2 cellular contexts compared by ENCODE assay signal in the genomic region with DNA sequence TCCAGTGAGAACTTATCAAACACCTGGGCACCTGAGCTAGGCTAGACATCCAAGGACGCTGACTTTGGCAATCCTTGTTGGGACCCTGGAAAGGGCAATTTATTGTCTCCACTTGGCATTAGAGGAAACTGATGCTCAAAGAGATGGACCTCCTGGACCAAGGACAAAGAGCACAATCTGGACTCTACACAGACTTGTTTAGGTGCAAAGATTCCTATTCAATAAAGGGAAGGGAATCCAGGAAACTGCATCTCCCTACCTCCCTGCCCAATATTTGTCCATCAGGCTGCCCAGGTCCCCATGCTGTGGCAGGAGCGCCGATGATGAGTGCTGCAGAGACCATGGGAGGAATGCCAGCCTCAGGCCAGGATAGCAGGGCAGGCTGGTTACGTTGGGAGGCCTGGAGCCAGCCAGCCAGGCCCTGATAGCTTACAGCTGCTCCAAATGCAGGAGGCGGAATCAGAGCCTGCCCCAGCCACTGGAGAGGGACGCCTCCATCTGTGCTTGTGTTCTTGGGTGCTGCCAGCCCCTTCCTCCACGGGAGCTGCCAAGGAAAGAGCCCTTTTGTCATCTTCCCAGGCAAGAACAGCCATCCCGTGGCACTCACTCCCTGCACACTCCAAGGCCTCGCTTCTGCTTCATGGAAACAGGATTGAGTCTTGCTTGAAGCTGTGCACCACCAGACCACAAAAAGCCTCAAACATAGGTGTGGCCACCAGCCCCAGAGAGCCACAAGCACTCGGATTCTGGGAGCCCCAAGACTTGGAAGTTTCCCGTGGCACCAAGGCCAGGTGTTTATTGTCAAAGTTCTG.
A peak's percentile ranks its signal among the peaks of the same experiment; 100 is the strongest.
TF ChIP-seq lines count a peak whose summit lies in the region.

No MANE protein-coding gene starts in this region.

TF ChIP-seq in IMR-90, 13 proteins besides CTCF, POLR2A, EP300 and RAD21:
- TF ChIP-seq MXI1 (IDR thresholded peaks at IDR 0.05; ENCODE audit: borderline replicate concordance, low read depth, low read length) (no peak), CEBPB (IDR thresholded peaks at IDR 0.05; ENCODE audit: low read depth, low read length) (no peak), SMC3 (IDR thresholded peaks at IDR 0.05; ENCODE audit: low read depth, low read length) (no peak), RCOR1 (IDR thresholded peaks at IDR 0.05; ENCODE audit: insufficient replicate concordance, low read length) (no peak), FOS (IDR thresholded peaks at IDR 0.05; ENCODE audit: low read depth, low read length) (no peak), RFX5 (IDR thresholded peaks at IDR 0.05; ENCODE audit: low read depth, low read length) (no peak), BHLHE40 (IDR thresholded peaks at IDR 0.05; ENCODE audit: low read depth, low read length) (no peak), NFE2L2 (IDR thresholded peaks at IDR 0.05; ENCODE audit: low read depth, low read length) (no peak), MAFK (IDR thresholded peaks at IDR 0.05; ENCODE audit: low read depth, low read length) (no peak), MAZ (IDR thresholded peaks at IDR 0.05; ENCODE audit: borderline replicate concordance, low read depth, low read length) (no peak), CHD1 (IDR thresholded peaks at IDR 0.05; ENCODE audit: low read depth, low read length) (no peak)
- TF ChIP-seq, protein P1, sequence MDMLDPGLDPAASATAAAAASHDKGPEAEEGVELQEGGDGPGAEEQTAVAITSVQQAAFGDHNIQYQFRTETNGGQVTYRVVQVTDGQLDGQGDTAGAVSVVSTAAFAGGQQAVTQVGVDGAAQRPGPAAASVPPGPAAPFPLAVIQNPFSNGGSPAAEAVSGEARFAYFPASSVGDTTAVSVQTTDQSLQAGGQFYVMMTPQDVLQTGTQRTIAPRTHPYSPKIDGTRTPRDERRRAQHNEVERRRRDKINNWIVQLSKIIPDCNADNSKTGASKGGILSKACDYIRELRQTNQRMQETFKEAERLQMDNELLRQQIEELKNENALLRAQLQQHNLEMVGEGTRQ (IDR thresholded peaks at IDR 0.05; ENCODE audit: low read depth, low read length): no peak
- TF ChIP-seq, protein P2, sequence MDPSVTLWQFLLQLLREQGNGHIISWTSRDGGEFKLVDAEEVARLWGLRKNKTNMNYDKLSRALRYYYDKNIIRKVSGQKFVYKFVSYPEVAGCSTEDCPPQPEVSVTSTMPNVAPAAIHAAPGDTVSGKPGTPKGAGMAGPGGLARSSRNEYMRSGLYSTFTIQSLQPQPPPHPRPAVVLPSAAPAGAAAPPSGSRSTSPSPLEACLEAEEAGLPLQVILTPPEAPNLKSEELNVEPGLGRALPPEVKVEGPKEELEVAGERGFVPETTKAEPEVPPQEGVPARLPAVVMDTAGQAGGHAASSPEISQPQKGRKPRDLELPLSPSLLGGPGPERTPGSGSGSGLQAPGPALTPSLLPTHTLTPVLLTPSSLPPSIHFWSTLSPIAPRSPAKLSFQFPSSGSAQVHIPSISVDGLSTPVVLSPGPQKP (IDR thresholded peaks at IDR 0.05; ENCODE audit: borderline replicate concordance, low read depth, low read length): no peak

TF ChIP-seq in HepG2, 621 proteins besides CTCF, POLR2A, EP300 and RAD21 (continues in another document):
- TF ChIP-seq, protein P3, sequence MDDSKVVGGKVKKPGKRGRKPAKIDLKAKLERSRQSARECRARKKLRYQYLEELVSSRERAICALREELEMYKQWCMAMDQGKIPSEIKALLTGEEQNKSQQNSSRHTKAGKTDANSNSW (CRISPR knock-in tag; IDR thresholded peaks at IDR 0.05; ENCODE audit: borderline replicate concordance): no peak
- TF ChIP-seq ZZZ3 (CRISPR knock-in tag; IDR thresholded peaks at IDR 0.05; ENCODE audit: borderline replicate concordance): peak; percentile 48; the same call in 1 of the 2 replicates
- TF ChIP-seq, protein P4, sequence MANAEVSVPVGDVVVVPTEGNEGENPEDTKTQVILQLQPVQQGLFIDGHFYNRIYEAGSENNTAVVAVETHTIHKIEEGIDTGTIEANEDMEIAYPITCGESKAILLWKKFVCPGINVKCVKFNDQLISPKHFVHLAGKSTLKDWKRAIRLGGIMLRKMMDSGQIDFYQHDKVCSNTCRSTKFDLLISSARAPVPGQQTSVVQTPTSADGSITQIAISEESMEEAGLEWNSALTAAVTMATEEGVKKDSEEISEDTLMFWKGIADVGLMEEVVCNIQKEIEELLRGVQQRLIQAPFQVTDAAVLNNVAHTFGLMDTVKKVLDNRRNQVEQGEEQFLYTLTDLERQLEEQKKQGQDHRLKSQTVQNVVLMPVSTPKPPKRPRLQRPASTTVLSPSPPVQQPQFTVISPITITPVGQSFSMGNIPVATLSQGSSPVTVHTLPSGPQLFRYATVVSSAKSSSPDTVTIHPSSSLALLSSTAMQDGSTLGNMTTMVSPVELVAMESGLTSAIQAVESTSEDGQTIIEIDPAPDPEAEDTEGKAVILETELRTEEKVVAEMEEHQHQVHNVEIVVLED (CRISPR knock-in tag; IDR thresholded peaks at IDR 0.05; ENCODE audit: borderline replicate concordance): 0 out of 2 replicates have a peak, but pooled peaks have one; percentile 31
- TF ChIP-seq, protein P5, sequence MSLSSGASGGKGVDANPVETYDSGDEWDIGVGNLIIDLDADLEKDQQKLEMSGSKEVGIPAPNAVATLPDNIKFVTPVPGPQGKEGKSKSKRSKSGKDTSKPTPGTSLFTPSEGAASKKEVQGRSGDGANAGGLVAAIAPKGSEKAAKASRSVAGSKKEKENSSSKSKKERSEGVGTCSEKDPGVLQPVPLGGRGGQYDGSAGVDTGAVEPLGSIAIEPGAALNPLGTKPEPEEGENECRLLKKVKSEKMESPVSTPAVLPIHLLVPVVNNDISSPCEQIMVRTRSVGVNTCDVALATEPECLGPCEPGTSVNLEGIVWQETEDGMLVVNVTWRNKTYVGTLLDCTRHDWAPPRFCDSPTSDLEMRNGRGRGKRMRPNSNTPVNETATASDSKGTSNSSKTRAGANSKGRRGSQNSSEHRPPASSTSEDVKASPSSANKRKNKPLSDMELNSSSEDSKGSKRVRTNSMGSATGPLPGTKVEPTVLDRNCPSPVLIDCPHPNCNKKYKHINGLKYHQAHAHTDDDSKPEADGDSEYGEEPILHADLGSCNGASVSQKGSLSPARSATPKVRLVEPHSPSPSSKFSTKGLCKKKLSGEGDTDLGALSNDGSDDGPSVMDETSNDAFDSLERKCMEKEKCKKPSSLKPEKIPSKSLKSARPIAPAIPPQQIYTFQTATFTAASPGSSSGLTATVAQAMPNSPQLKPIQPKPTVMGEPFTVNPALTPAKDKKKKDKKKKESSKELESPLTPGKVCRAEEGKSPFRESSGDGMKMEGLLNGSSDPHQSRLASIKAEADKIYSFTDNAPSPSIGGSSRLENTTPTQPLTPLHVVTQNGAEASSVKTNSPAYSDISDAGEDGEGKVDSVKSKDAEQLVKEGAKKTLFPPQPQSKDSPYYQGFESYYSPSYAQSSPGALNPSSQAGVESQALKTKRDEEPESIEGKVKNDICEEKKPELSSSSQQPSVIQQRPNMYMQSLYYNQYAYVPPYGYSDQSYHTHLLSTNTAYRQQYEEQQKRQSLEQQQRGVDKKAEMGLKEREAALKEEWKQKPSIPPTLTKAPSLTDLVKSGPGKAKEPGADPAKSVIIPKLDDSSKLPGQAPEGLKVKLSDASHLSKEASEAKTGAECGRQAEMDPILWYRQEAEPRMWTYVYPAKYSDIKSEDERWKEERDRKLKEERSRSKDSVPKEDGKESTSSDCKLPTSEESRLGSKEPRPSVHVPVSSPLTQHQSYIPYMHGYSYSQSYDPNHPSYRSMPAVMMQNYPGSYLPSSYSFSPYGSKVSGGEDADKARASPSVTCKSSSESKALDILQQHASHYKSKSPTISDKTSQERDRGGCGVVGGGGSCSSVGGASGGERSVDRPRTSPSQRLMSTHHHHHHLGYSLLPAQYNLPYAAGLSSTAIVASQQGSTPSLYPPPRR (CRISPR knock-in tag; IDR thresholded peaks at IDR 0.05; ENCODE audit: borderline replicate concordance): peak; percentile 27; the same call in 1 of the 2 replicates
- no peak for TF ChIP-seq ZNF484 (CRISPR knock-in tag; IDR thresholded peaks at IDR 0.05; ENCODE audit: borderline replicate concordance, low read depth)
- TF ChIP-seq MED1 (CRISPR knock-in tag; IDR thresholded peaks at IDR 0.05): peak; percentile 25; the same call in 1 of the 2 replicates
- TF ChIP-seq TEAD3 (CRISPR knock-in tag; optimal IDR thresholded peaks at IDR 0.05; ENCODE audit: borderline replicate concordance): peak; percentile 9
- 0 out of 2 replicates have a peak, but pooled peaks have one; percentile 15 for TF ChIP-seq ERF (CRISPR knock-in tag; IDR thresholded peaks at IDR 0.05)
- no peak for TF ChIP-seq ZIK1 (CRISPR knock-in tag; IDR thresholded peaks at IDR 0.05; ENCODE audit: borderline replicate concordance, low read depth)
- 0 out of 2 replicates have a peak, but pooled peaks have one; percentile 9 for TF ChIP-seq NFATC3 (CRISPR knock-in tag; IDR thresholded peaks at IDR 0.05)
- TF ChIP-seq, protein P6, sequence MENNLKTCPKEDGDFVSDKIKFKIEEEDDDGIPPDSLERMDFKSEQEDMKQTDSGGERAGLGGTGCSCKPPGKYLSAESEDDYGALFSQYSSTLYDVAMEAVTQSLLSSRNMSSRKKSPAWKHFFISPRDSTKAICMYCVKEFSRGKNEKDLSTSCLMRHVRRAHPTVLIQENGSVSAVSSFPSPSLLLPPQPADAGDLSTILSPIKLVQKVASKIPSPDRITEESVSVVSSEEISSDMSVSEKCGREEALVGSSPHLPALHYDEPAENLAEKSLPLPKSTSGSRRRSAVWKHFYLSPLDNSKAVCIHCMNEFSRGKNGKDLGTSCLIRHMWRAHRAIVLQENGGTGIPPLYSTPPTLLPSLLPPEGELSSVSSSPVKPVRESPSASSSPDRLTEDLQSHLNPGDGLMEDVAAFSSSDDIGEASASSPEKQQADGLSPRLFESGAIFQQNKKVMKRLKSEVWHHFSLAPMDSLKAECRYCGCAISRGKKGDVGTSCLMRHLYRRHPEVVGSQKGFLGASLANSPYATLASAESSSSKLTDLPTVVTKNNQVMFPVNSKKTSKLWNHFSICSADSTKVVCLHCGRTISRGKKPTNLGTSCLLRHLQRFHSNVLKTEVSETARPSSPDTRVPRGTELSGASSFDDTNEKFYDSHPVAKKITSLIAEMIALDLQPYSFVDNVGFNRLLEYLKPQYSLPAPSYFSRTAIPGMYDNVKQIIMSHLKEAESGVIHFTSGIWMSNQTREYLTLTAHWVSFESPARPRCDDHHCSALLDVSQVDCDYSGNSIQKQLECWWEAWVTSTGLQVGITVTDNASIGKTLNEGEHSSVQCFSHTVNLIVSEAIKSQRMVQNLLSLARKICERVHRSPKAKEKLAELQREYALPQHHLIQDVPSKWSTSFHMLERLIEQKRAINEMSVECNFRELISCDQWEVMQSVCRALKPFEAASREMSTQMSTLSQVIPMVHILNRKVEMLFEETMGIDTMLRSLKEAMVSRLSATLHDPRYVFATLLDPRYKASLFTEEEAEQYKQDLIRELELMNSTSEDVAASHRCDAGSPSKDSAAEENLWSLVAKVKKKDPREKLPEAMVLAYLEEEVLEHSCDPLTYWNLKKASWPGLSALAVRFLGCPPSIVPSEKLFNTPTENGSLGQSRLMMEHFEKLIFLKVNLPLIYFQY (CRISPR knock-in tag; IDR thresholded peaks at IDR 0.05; ENCODE audit: borderline replicate concordance): no peak
- no peak for TF ChIP-seq ZNF644 (CRISPR knock-in tag; IDR thresholded peaks at IDR 0.05; ENCODE audit: low read depth)
- TF ChIP-seq ZFY (CRISPR knock-in tag; IDR thresholded peaks at IDR 0.05): peak; percentile 25; the same call in 1 of the 2 replicates
- TF ChIP-seq NFKB2 (CRISPR knock-in tag; IDR thresholded peaks at IDR 0.05; ENCODE audit: borderline replicate concordance): no peak
- TF ChIP-seq FOSL1 (CRISPR knock-in tag; IDR thresholded peaks at IDR 0.05; ENCODE audit: borderline replicate concordance): no peak
- TF ChIP-seq ZC3H4 (CRISPR knock-in tag; IDR thresholded peaks at IDR 0.05; ENCODE audit: borderline replicate concordance): peak; percentile 63; the same call in 1 of the 2 replicates
- TF ChIP-seq PAF1 (CRISPR knock-in tag; IDR thresholded peaks at IDR 0.05): 0 out of 2 replicates have a peak, but pooled peaks have one; percentile 31
- peak; percentile 1 for TF ChIP-seq MED8 (CRISPR knock-in tag; IDR thresholded peaks at IDR 0.05; ENCODE audit: insufficient replicate concordance)
- TF ChIP-seq, protein P7, sequence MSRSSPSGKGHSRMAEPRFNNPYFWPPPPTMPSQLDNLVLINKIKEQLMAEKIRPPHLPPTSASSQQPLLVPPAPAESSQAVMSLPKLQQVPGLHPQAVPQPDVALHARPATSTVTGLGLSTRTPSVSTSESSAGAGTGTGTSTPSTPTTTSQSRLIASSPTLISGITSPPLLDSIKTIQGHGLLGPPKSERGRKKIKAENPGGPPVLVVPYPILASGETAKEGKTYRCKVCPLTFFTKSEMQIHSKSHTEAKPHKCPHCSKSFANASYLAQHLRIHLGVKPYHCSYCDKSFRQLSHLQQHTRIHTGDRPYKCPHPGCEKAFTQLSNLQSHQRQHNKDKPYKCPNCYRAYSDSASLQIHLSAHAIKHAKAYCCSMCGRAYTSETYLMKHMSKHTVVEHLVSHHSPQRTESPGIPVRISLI (CRISPR knock-in tag; IDR thresholded peaks at IDR 0.05; ENCODE audit: borderline replicate concordance): no peak
- TF ChIP-seq ZNF143 (CRISPR knock-in tag; IDR thresholded peaks at IDR 0.05): peak; percentile 5; the same call in 1 of the 2 replicates
- TF ChIP-seq EEA1 (CRISPR knock-in tag; IDR thresholded peaks at IDR 0.05; ENCODE audit: borderline replicate concordance): peak; percentile 66; the same call in 1 of the 2 replicates
- 0 out of 2 replicates have a peak, but pooled peaks have one; percentile 11 for TF ChIP-seq HIVEP1 (CRISPR knock-in tag; IDR thresholded peaks at IDR 0.05)
- TF ChIP-seq, protein P8, sequence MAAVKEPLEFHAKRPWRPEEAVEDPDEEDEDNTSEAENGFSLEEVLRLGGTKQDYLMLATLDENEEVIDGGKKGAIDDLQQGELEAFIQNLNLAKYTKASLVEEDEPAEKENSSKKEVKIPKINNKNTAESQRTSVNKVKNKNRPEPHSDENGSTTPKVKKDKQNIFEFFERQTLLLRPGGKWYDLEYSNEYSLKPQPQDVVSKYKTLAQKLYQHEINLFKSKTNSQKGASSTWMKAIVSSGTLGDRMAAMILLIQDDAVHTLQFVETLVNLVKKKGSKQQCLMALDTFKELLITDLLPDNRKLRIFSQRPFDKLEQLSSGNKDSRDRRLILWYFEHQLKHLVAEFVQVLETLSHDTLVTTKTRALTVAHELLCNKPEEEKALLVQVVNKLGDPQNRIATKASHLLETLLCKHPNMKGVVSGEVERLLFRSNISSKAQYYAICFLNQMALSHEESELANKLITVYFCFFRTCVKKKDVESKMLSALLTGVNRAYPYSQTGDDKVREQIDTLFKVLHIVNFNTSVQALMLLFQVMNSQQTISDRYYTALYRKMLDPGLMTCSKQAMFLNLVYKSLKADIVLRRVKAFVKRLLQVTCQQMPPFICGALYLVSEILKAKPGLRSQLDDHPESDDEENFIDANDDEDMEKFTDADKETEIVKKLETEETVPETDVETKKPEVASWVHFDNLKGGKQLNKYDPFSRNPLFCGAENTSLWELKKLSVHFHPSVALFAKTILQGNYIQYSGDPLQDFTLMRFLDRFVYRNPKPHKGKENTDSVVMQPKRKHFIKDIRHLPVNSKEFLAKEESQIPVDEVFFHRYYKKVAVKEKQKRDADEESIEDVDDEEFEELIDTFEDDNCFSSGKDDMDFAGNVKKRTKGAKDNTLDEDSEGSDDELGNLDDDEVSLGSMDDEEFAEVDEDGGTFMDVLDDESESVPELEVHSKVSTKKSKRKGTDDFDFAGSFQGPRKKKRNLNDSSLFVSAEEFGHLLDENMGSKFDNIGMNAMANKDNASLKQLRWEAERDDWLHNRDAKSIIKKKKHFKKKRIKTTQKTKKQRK (IDR thresholded peaks at IDR 0.05; ENCODE audit: low read length): no peak
